In genomic region chr11:117202386-117203068, GRCh38 we compare ENCODE assay signal across 13 cellular contexts. TPM values are rescaled to one million over a fixed set of nuclear protein-coding genes. Genes with fewer than 3 reads are reported as not detected.
DNase-seq lines count a peak whose midpoint lies in the region; ATAC-seq and TF ChIP-seq lines count a peak whose summit lies in the region.
"Had no signal": no experiment of that assay in that cellular context is flagged by ENCODE, and none has a peak within 500 bp of the region (broad histone marks: within the 10 kb centered on the region; RNA-seq: fewer than 3 reads in every experiment).

No MANE protein-coding gene starts in this region.

- H3K27me3 Mint-ChIP-seq in CD4-positive, alpha-beta memory T cell = no peaks in the 10 kb centered on the region
- H3K27me3 Mint-ChIP-seq: activated naive CD8-positive, alpha-beta T cell treated with anti-CD3 and anti-CD28 coated beads, Interleukin-2, amount 10 ng/mL, durations not matched to agents 7 days and 5 days; stimulated activated naive CD8-positive, alpha-beta T cell treated with anti-CD3 and anti-CD28 coated beads, Interleukin-15, Interleukin-2, amounts not matched to agents 100 ng/mL and 50 ng/mL, for 24 hours had no signal

- H3K4me3 Mint-ChIP-seq in CD4-positive, alpha-beta memory T cell = no peak overlapping the region
- H3K4me3 Mint-ChIP-seq: activated naive CD8-positive, alpha-beta T cell treated with anti-CD3 and anti-CD28 coated beads, Interleukin-2, amount 10 ng/mL, durations not matched to agents 7 days and 5 days; stimulated activated naive CD8-positive, alpha-beta T cell treated with anti-CD3 and anti-CD28 coated beads, Interleukin-15, Interleukin-2, amounts not matched to agents 100 ng/mL and 50 ng/mL, for 24 hours had no signal

- peaks cover 20 to 38% of the 10 kb centered on the region in 2 donors for H3K36me3 Mint-ChIP-seq in CD4-positive, alpha-beta memory T cell

- H3K9me3 Mint-ChIP-seq in CD4-positive, alpha-beta memory T cell = no peaks in the 10 kb centered on the region
- H3K9me3 Mint-ChIP-seq: activated naive CD8-positive, alpha-beta T cell treated with anti-CD3 and anti-CD28 coated beads, Interleukin-2, amount 10 ng/mL, durations not matched to agents 7 days and 5 days; stimulated activated naive CD8-positive, alpha-beta T cell treated with anti-CD3 and anti-CD28 coated beads, Interleukin-15, Interleukin-2, amounts not matched to agents 100 ng/mL and 50 ng/mL, for 24 hours had no signal

- no peaks in the 10 kb centered on the region for H3K9me3 ChIP-seq in CD4-positive, alpha-beta memory T cell (ENCODE audit: control insufficient read depth in 1 of 2, low read length in 2 of 2)
- H3K9me3 ChIP-seq in skeletal muscle tissue (ENCODE audit: control insufficient read depth in 3 of 3, low read length in 3 of 3) (no peaks in the 10 kb centered on the region), SJCRH30 (replicated peaks) (no peaks in the 10 kb centered on the region)

- H3K36me3 ChIP-seq in CD4-positive, alpha-beta memory T cell (ENCODE audit: insufficient read depth, low read length) = peaks cover 18% of the 10 kb centered on the region
- H3K36me3 ChIP-seq in skeletal muscle tissue (ENCODE audit: control insufficient read depth in 3 of 3, insufficient read depth in 3 of 3, low read length in 3 of 3) = peaks cover 16 to 24% (median 16%) of the 10 kb centered on the region in 3 donors
- no peaks in the 10 kb centered on the region for H3K36me3 ChIP-seq in SJCRH30

- TF ChIP-seq CTCF in astrocyte of the cerebellum (IDR thresholded peaks at IDR 0.05; ENCODE audit: low read depth, low read length, missing control alignments) = no peak

- H3K27me3 ChIP-seq in CD4-positive, alpha-beta memory T cell (ENCODE audit: insufficient read depth, low read length) = no peaks in the 10 kb centered on the region
- peaks cover 0 to 4% (median 0%) of the 10 kb centered on the region in 3 donors for H3K27me3 ChIP-seq in skeletal muscle tissue (ENCODE audit: control insufficient read depth in 3 of 3, insufficient read depth in 3 of 3, low read length in 3 of 3)
- H3K27me3 ChIP-seq in SJCRH30 = no peaks in the 10 kb centered on the region

- ATAC-seq in left lobe of liver (peak; percentile 4), GM18505 (IDR thresholded peaks at IDR 0.05; ENCODE audit: unreplicated experiment) (no peak)

- TF ChIP-seq POLR2A in GM18505 (IDR thresholded peaks at IDR 0.05; ENCODE audit: borderline replicate concordance, extremely low read depth, insufficient read depth, insufficient read length) = no peak

- no peak overlapping the region for H3K27ac ChIP-seq in CD4-positive, alpha-beta memory T cell (ENCODE audit: low read depth, low read length)
- H3K27ac ChIP-seq in skeletal muscle tissue (ENCODE audit: low read depth, low read length) = peak overlapping the region; percentile 88
- no peak overlapping the region for H3K27ac ChIP-seq in SJCRH30

- no peak for DNase-seq in CD4-positive, alpha-beta memory T cell
- no peak for DNase-seq in astrocyte of the cerebellum (ENCODE audit: low read depth)
- DNase-seq in left lobe of liver (ENCODE audit: low spot score) = no peak
- no peak for DNase-seq in SJCRH30
- no peak for DNase-seq in T-helper 9 cell
- no peak for DNase-seq in COLO829 (ENCODE audit: low spot score)
- DNase-seq: activated CD4-positive, CD25-positive, alpha-beta regulatory T cell treated with anti-CD3 and anti-CD28 coated beads, Interleukin-2, amount 50 U/mL, for 72 hours; activated naive CD8-positive, alpha-beta T cell treated with anti-CD3 and anti-CD28 coated beads, Interleukin-2, amount 10 ng/mL, durations not matched to agents 7 days and 5 days; Calu3; stimulated activated CD4-positive, alpha-beta T cell treated with anti-CD3 and anti-CD28 coated beads, Interleukin-15, amount 100 ng/mL, for 24 hours had no signal

- peaks cover 0 to 8% (median 1%) of the 10 kb centered on the region in 4 donors for H3K4me1 Mint-ChIP-seq in CD4-positive, alpha-beta memory T cell
- H3K4me1 Mint-ChIP-seq: activated naive CD8-positive, alpha-beta T cell treated with anti-CD3 and anti-CD28 coated beads, Interleukin-2, amount 10 ng/mL, durations not matched to agents 7 days and 5 days had no signal

- no peak overlapping the region for H3K4me3 ChIP-seq in CD4-positive, alpha-beta memory T cell (ENCODE audit: low read length in 2 of 2)
- peak overlapping the region; percentile 64 for H3K4me3 ChIP-seq in astrocyte of the cerebellum (ENCODE audit: low read depth, low read length)
- peak overlapping the region; percentile 27 to 78 (median 64) for H3K4me3 ChIP-seq in skeletal muscle tissue (ENCODE audit: low read length in 3 of 3)
- no peak overlapping the region for H3K4me3 ChIP-seq in SJCRH30

- POLR2A ChIA-PET in CD4-positive, alpha-beta memory T cell (lab: Charles Lee; ENCODE audit: partially characterized antibody) = interaction anchor here (1.0 to 1.4 kb wide), 2 partner anchors 8 to 17 kb away, joined by 3 to 4 read pairs; no protein-coding TSS in a partner anchor

- in situ Hi-C loops in astrocyte of the cerebellum (cut with HindIII; ENCODE audit: low sequenced_read_pairs) = no loop called here

- intact Hi-C loops in CD4-positive, alpha-beta memory T cell (cut with micrococcal nuclease) = no loop called here

- H3K27ac Mint-ChIP-seq in CD4-positive, alpha-beta memory T cell = peak overlapping the region in 6 of 7 donors; percentile 12 to 75 (median 48)
- H3K27ac Mint-ChIP-seq: activated naive CD8-positive, alpha-beta T cell treated with anti-CD3 and anti-CD28 coated beads, Interleukin-2, amount 10 ng/mL, durations not matched to agents 7 days and 5 days; stimulated activated naive CD8-positive, alpha-beta T cell treated with anti-CD3 and anti-CD28 coated beads, Interleukin-15, Interleukin-2, amounts not matched to agents 100 ng/mL and 50 ng/mL, for 24 hours had no signal

- H3K9ac ChIP-seq in skeletal muscle tissue (ENCODE audit: low read depth in 1 of 3, low read length in 3 of 3) = peak overlapping the region in 2 of 3 donors; percentile 54 to 80

- CTCF ChIA-PET in CD4-positive, alpha-beta memory T cell (lab: Charles Lee; ENCODE audit: partially characterized antibody) = interaction anchor here (0.9 kb wide), 1 partner anchor 24 kb away, joined by 4 read pairs; no protein-coding TSS in a partner anchor

- no peaks in the 10 kb centered on the region for H3K4me1 ChIP-seq in CD4-positive, alpha-beta memory T cell (ENCODE audit: insufficient read depth, low read length)
- H3K4me1 ChIP-seq in skeletal muscle tissue (ENCODE audit: control insufficient read depth in 3 of 3, insufficient read depth in 3 of 3, low read length in 3 of 3) (peaks cover 46 to 58% (median 56%) of the 10 kb centered on the region in 3 donors), SJCRH30 (no peaks in the 10 kb centered on the region)

RNA-seq across cellular contexts. Expression of gene TAGLN, which starts 3.4 kb away (rescaled TPM):
- total RNA-seq in CD4-positive, alpha-beta memory T cell = 10 to 100 TPM; 17.7 to 19.7 TPM
- under 1 TPM; 0.15 to 0.36 TPM for polyA plus RNA-seq in CD4-positive, alpha-beta memory T cell
- 67.3 TPM for total RNA-seq in left lobe of liver
- total RNA-seq in skeletal muscle tissue = 103 TPM
- total RNA-seq in SJCRH30 (2014; rRNA removed; shearing (Covaris generic)) = 3.7 and 4.2 TPM in 2 replicates

RNA-seq across cellular contexts. Expression of gene SIDT2, which starts 24.0 kb away (rescaled TPM):
- 10 to 100 TPM; 60.2 to 67.3 TPM for total RNA-seq in CD4-positive, alpha-beta memory T cell
- polyA plus RNA-seq in CD4-positive, alpha-beta memory T cell = 1 to 10 TPM; 2.1 to 4.1 TPM
- 56.6 TPM for total RNA-seq in left lobe of liver
- 16.2 TPM for total RNA-seq in skeletal muscle tissue
- total RNA-seq in SJCRH30 (2014; rRNA removed; shearing (Covaris generic)) = 13.7 and 15.0 TPM in 2 replicates

RNA-seq across cellular contexts. Expression of gene PCSK7, which starts 29.3 kb away (rescaled TPM):
- total RNA-seq in CD4-positive, alpha-beta memory T cell = 100 to 1,000 TPM; 300 to 325 TPM
- polyA plus RNA-seq in CD4-positive, alpha-beta memory T cell = 10 to 100 TPM; 33.3 to 84.2 TPM
- 26.5 TPM for total RNA-seq in left lobe of liver
- total RNA-seq in skeletal muscle tissue = 16.2 TPM
- 9.9 and 12.6 TPM in 2 replicates for total RNA-seq in SJCRH30 (2014; rRNA removed; shearing (Covaris generic))

RNA-seq across cellular contexts. Expression of gene RNF214, which starts 29.9 kb away (rescaled TPM):
- total RNA-seq in CD4-positive, alpha-beta memory T cell = 10 to 100 TPM; 41.8 to 50.1 TPM
- 10 to 100 TPM; 20.7 to 45.0 TPM for polyA plus RNA-seq in CD4-positive, alpha-beta memory T cell
- total RNA-seq in left lobe of liver (10.7 TPM), skeletal muscle tissue (8.9 TPM)
- total RNA-seq in SJCRH30 (2014; rRNA removed; shearing (Covaris generic)) = 9.5 and 12.4 TPM in 2 replicates

RNA-seq across cellular contexts. Expression of gene PAFAH1B2, which starts 58.4 kb away (rescaled TPM):
- total RNA-seq in CD4-positive, alpha-beta memory T cell = 10 to 100 TPM; 61.6 to 64.2 TPM
- 10 to 100 TPM; 16.4 to 23.7 TPM for polyA plus RNA-seq in CD4-positive, alpha-beta memory T cell
- 23.5 TPM for total RNA-seq in left lobe of liver
- 75.2 TPM for total RNA-seq in skeletal muscle tissue
- total RNA-seq in SJCRH30 (2014; rRNA removed; shearing (Covaris generic)) = 70.2 and 72.8 TPM in 2 replicates

Comparison
In these comparisons a context has a peak if more than half of its experiments do, and no peak if none do; other contexts are left out.
1. H3K4me3 ChIP-seq: peak in astrocyte of the cerebellum (single experiment) and skeletal muscle tissue (3 of 3); none in CD4-positive, alpha-beta memory T cell (0 of 2) and SJCRH30 (single experiment).
2. RNA of gene PCSK7, which starts 29.3 kb away (total RNA-seq): 300 to 325 TPM in CD4-positive, alpha-beta memory T cell; 26.5 TPM in left lobe of liver (single experiment), 16.2 TPM in skeletal muscle tissue (single experiment) and 9.9 to 12.6 TPM in SJCRH30; every median in the first group is over 10 times any median in the second.